Comparison of ENCODE assay signal across 8 cellular contexts in genomic region chr9:74770508-74771261, GRCh38.
DNase-seq lines count a peak whose midpoint lies in the region; ATAC-seq and TF ChIP-seq lines count a peak whose summit lies in the region.

No MANE protein-coding gene starts in this region.

- H3K27ac Mint-ChIP-seq in naive thymus-derived CD4-positive, alpha-beta T cell, result no peak overlapping the region

- no peaks in the 10 kb centered on the region for H3K36me3 Mint-ChIP-seq in naive thymus-derived CD4-positive, alpha-beta T cell

- H2AFZ ChIP-seq in SU-DHL-6 (ENCODE audit: low read depth, low read length, severe bottlenecking), result no peak overlapping the region

- TF ChIP-seq POLR2A in body of pancreas (IDR thresholded peaks at IDR 0.05), result no peak

- CTCF ChIA-PET in naive thymus-derived CD4-positive, alpha-beta T cell (lab: Charles Lee), result interaction anchor here (2.3 to 6.3 kb wide), 3 partner anchors 232 to 312 kb away, joined by 5 to 102 read pairs (median 14); no protein-coding TSS in a partner anchor

- H3K4me1 ChIP-seq in body of pancreas, result no peaks in the 10 kb centered on the region
- H3K4me1 ChIP-seq in naive thymus-derived CD4-positive, alpha-beta T cell (ENCODE audit: control insufficient read depth in 2 of 2, insufficient read depth in 2 of 2, low read length in 2 of 2), result no peaks in the 10 kb centered on the region

- H3K9ac ChIP-seq in SU-DHL-6 (ENCODE audit: low read length), result no peak overlapping the region

- H3K4me3 Mint-ChIP-seq in naive thymus-derived CD4-positive, alpha-beta T cell, result no peak overlapping the region

- no peak overlapping the region for H3K4me2 ChIP-seq in SU-DHL-6 (ENCODE audit: low read depth, low read length, poor library complexity, severe bottlenecking)

- in situ Hi-C loops in ACHN (cut with HindIII; ENCODE audit: low pct_ligation_motif_present, low pct_unique_long_range_greater_than_20kb, low sequenced_read_pairs), result no loop called here

- H3K4me3 ChIP-seq in SU-DHL-6 (ENCODE audit: insufficient read depth, low read length, poor library complexity, severe bottlenecking) (no peak overlapping the region), body of pancreas (no peak overlapping the region)
- no peak overlapping the region for H3K4me3 ChIP-seq in naive thymus-derived CD4-positive, alpha-beta T cell (ENCODE audit: low read length)

- DNase-seq in ACHN, result peak; percentile 4
- DNase-seq in body of pancreas, result peak; percentile 28 to 57 (median 34)
- peak in 8 of 9 donors; percentile 8 to 31 (median 22) for DNase-seq in naive thymus-derived CD4-positive, alpha-beta T cell
- no peak for DNase-seq in HPDE6-E6E7 (ENCODE audit: extremely low spot score)

- H3K27me3 Mint-ChIP-seq in naive thymus-derived CD4-positive, alpha-beta T cell, result peaks cover 8 to 30% (median 24%) of the 10 kb centered on the region in 5 donors

- 49% methylated on average over 22 of the region's 22 CpGs for WGBS in body of pancreas, 2 donors

- intact Hi-C loops in body of pancreas (cut with DNase I), result loop anchor here (10.0 kb wide), 1 partner anchor 304 kb away; no protein-coding TSS in a partner anchor
- intact Hi-C loops in naive thymus-derived CD4-positive, alpha-beta T cell (cut with micrococcal nuclease), result loop anchor here (5.0 kb wide), 3 partner anchors 377 to 1097 kb away; no protein-coding TSS in a partner anchor

- H3K9me3 Mint-ChIP-seq in naive thymus-derived CD4-positive, alpha-beta T cell, result no peaks in the 10 kb centered on the region

- H3K9me3 ChIP-seq in SU-DHL-6 (ENCODE audit: insufficient read depth, low read length) (no peaks in the 10 kb centered on the region), body of pancreas (no peaks in the 10 kb centered on the region)
- H3K9me3 ChIP-seq in naive thymus-derived CD4-positive, alpha-beta T cell (ENCODE audit: control insufficient read depth in 2 of 3, low read length in 3 of 3), result no peaks in the 10 kb centered on the region

- H3K27ac ChIP-seq in SU-DHL-6 (ENCODE audit: low read depth, low read length) (no peak overlapping the region), body of pancreas (no peak overlapping the region)
- no peak overlapping the region for H3K27ac ChIP-seq in naive thymus-derived CD4-positive, alpha-beta T cell (ENCODE audit: low read depth, low read length)

- H3F3A ChIP-seq in SU-DHL-6 (ENCODE audit: insufficient read depth), result no peaks in the 10 kb centered on the region

- H3K36me3 ChIP-seq in SU-DHL-6 (ENCODE audit: low read length) (no peaks in the 10 kb centered on the region), body of pancreas (replicated peaks in 1 of 2; ENCODE audit: insufficient read depth in 1 of 2, low read depth in 2 of 2) (no peaks in the 10 kb centered on the region)
- no peaks in the 10 kb centered on the region for H3K36me3 ChIP-seq in naive thymus-derived CD4-positive, alpha-beta T cell (ENCODE audit: control insufficient read depth in 2 of 3, insufficient read depth in 3 of 3, low read length in 3 of 3)

- H4K20me1 ChIP-seq in SU-DHL-6 (ENCODE audit: low read depth, low read length), result no peaks in the 10 kb centered on the region

- H3K27me3 ChIP-seq in SU-DHL-6 (ENCODE audit: low read length) (no peaks in the 10 kb centered on the region), body of pancreas (no peaks in the 10 kb centered on the region)
- H3K27me3 ChIP-seq in naive thymus-derived CD4-positive, alpha-beta T cell (ENCODE audit: control insufficient read depth in 2 of 2, insufficient read depth in 2 of 2, low read length in 2 of 2), result no peaks in the 10 kb centered on the region

- POLR2A ChIA-PET in naive thymus-derived CD4-positive, alpha-beta T cell (lab: Charles Lee), result no interaction called here

- no peaks in the 10 kb centered on the region for H3K9me2 ChIP-seq in SU-DHL-6 (replicated peaks; ENCODE audit: insufficient read depth, low read length)

- H3K4me1 Mint-ChIP-seq in naive thymus-derived CD4-positive, alpha-beta T cell, result peaks cover 0 to 5% (median 0%) of the 10 kb centered on the region in 7 donors

- TF ChIP-seq CTCF in SU-DHL-6 (IDR thresholded peaks at IDR 0.05; ENCODE audit: insufficient read depth, low read length, poor library complexity, severe bottlenecking) (peak; percentile 95), body of pancreas (IDR thresholded peaks at IDR 0.05) (peak; percentile 35 to 60 (median 45))

- H3K79me2 ChIP-seq in SU-DHL-6 (ENCODE audit: insufficient read depth, low read length), result no peaks in the 10 kb centered on the region

- peak; percentile 39 for ATAC-seq in GM18858 (IDR thresholded peaks at IDR 0.05; ENCODE audit: unreplicated experiment)
- peak; percentile 73 for ATAC-seq in HG03175 (IDR thresholded peaks at IDR 0.05; ENCODE audit: unreplicated experiment)
- no peak for ATAC-seq in body of pancreas
- ATAC-seq in naive thymus-derived CD4-positive, alpha-beta T cell, result peak; percentile 54
- no peak for ATAC-seq in HG02610 (IDR thresholded peaks at IDR 0.05; ENCODE audit: unreplicated experiment)

Comparison
In these comparisons a context has a peak if more than half of its experiments do, and no peak if none do; other contexts are left out.
1. ATAC-seq: peak in GM18858 (single experiment), HG03175 (single experiment) and naive thymus-derived CD4-positive, alpha-beta T cell (single experiment); none in body of pancreas (single experiment) and HG02610 (single experiment).